ENCODE assay signal across 21 cellular contexts in the genomic region with DNA sequence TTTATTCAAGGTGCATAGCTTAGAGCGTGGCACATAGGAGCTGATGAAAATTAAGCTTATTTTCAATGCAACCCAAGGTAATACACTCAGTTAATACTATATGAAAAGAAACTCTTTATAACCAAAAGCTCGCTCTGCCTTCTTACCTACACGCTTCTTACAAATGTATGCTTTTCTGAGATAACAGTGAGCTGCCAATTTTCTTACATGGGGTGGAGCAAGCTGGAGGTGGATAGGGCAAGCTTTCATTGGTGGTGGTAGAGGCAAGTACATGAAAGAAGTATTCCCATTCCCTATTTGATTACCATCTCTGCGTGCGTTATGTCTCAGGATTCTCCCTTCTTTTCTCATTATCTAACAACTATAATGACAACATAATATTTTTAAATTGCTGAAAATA.
"Had no signal": no experiment of that assay in that cellular context is flagged by ENCODE, and none has a peak within 500 bp of the region (broad histone marks: within the 10 kb centered on the region; RNA-seq: fewer than 3 reads in every experiment).

No MANE protein-coding gene starts in this region.

- DNase-seq: naive thymus-derived CD8-positive, alpha-beta T cell; nephron progenitor cell; nucleus accumbens; pancreas; retina; right cardiac atrium; right lobe of liver; sigmoid colon; small intestine; stimulated activated CD4-positive, alpha-beta T cell treated with anti-CD3 and anti-CD28 coated beads, Interleukin-15, amount 100 ng/mL, for 24 hours; stimulated activated CD4-positive, alpha-beta T cell treated with anti-CD3 and anti-CD28 coated beads, Interleukin-2, amount 100 ng/mL, for 24 hours; stimulated activated CD4-positive, alpha-beta T cell treated with anti-CD3 and anti-CD28 coated beads, Interleukin-2, amount 100 ng/mL, for 48 hours; stimulated activated CD4-positive, alpha-beta T cell treated with anti-CD3 and anti-CD28 coated beads, Interleukin-4, amount 100 ng/mL, for 24 hours; stimulated activated naive B cell treated with anti-CD40 and anti-IgM and Interleukin-4, amounts not matched to agents 10 μg/mL and 1 μg/mL and 100 μg/mL, for 72 hours; stimulated activated naive CD4-positive, alpha-beta T cell treated with Interleukin-2 at 50 U/mL for 16 hours; stomach; thyroid gland; trophoblast cell; upper lobe of left lung had no signal

- ATAC-seq: naive thymus-derived CD8-positive, alpha-beta T cell; natural killer cell treated with Interleukin-12 subunit alpha and Interleukin-12 subunit beta and Interleukin-15 and Interleukin-18, amount 100 ng/mL, for 72 hours; pancreas; right cardiac atrium; right lobe of liver; stimulated activated effector memory CD8-positive, alpha-beta T cell treated with anti-CD3 and anti-CD28 coated beads, Interleukin-12 subunit alpha, Interleukin-12 subunit beta, amount 100 ng/mL, for 72 hours; stimulated activated naive B cell treated with anti-CD40 and anti-IgM and Interleukin-4, amounts not matched to agents 10 μg/mL and 1 μg/mL and 100 μg/mL, for 72 hours had no signal
